In the genomic region with DNA sequence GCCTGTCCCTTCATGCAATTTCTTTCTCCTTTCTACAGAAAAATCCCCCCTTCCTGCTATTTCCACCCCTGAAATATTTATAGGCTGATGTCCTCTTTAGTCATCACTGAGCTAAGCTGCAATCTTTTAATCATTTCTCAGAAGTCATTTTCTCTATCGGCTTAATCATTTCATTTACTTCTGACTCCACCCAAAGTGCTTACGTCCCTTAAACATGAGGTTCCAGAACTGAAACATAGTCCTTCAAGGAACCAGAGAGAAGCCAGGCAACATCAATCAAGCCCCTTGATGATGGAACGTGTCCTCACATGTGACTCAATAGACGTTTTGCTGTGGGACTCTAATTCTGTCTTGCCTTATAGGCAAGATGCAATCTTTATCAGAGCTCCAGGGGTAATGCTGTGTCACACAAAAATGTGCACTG, we compare ENCODE assay signal across 1 cellular context.
TF ChIP-seq lines count a peak whose summit lies in the region.

No MANE protein-coding gene starts in this region.

TF ChIP-seq in K562, 482 proteins besides CTCF, POLR2A, EP300 and RAD21 (continued from another document and continues in another):
- TF ChIP-seq, protein P1, sequence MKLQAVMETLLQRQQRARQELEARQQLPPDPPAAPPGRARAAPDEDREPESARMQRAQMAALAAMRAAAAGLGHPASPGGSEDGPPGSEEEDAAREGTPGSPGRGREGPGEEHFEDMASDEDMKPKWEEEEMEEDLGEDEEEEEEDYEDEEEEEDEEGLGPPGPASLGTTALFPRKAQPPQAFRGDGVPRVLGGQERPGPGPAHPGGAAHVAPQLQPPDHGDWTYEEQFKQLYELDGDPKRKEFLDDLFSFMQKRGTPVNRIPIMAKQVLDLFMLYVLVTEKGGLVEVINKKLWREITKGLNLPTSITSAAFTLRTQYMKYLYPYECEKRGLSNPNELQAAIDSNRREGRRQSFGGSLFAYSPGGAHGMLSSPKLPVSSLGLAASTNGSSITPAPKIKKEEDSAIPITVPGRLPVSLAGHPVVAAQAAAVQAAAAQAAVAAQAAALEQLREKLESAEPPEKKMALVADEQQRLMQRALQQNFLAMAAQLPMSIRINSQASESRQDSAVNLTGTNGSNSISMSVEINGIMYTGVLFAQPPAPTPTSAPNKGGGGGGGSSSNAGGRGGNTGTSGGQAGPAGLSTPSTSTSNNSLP (IDR thresholded peaks at IDR 0.05; ENCODE audit: borderline replicate concordance, low read depth, low read length) = no peak
- TF ChIP-seq, protein P2, sequence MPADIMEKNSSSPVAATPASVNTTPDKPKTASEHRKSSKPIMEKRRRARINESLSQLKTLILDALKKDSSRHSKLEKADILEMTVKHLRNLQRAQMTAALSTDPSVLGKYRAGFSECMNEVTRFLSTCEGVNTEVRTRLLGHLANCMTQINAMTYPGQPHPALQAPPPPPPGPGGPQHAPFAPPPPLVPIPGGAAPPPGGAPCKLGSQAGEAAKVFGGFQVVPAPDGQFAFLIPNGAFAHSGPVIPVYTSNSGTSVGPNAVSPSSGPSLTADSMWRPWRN (IDR thresholded peaks at IDR 0.05; ENCODE audit: low read depth) = no peak
- TF ChIP-seq RHOXF2B (CRISPR knock-in tag; conservative IDR thresholded peaks at IDR 0.05) (no peak), KDM1A (IDR thresholded peaks at IDR 0.05) (no peak), CEBPG (CRISPR knock-in tag; IDR thresholded peaks at IDR 0.05) (no peak), CEBPG (tag; conservative IDR thresholded peaks at IDR 0.05 in 1 of 2, IDR thresholded peaks at IDR 0.05 in 1 of 2) (peak in 1 of 2 experiments; percentile 78; a peak in 2 of 4 replicates), MTA1 (IDR thresholded peaks at IDR 0.05; ENCODE audit: borderline replicate concordance) (no peak), FOSL1 (tag; conservative IDR thresholded peaks at IDR 0.05) (peak; percentile 62), POU5F1 (IDR thresholded peaks at IDR 0.05; ENCODE audit: borderline replicate concordance, low read depth, low read length, partially characterized antibody) (no peak), E2F3 (CRISPR knock-in tag; IDR thresholded peaks at IDR 0.05) (no peak), ZFX (CRISPR knock-in tag; IDR thresholded peaks at IDR 0.05) (no peak), RBM39 (optimal IDR thresholded peaks at IDR 0.05; ENCODE audit: low read depth, low read length) (no peak), ZNF282 (CRISPR knock-in tag; IDR thresholded peaks at IDR 0.05) (no peak), HDAC8 (tag; IDR thresholded peaks at IDR 0.05) (no peak), NFXL1 (CRISPR knock-in tag; IDR thresholded peaks at IDR 0.05) (no peak), FUS (optimal IDR thresholded peaks at IDR 0.05; ENCODE audit: low read depth, low read length) (no peak), RBFOX2 (IDR thresholded peaks at IDR 0.05; ENCODE audit: low read depth, low read length) (no peak), BHLHE40 (IDR thresholded peaks at IDR 0.05; ENCODE audit: low read length) (peak; percentile 33; the same call in 1 of the 2 replicates), NR2C2 (CRISPR knock-in tag; IDR thresholded peaks at IDR 0.05) (no peak), NR2C2 (tag; IDR thresholded peaks at IDR 0.05) (no peak), TAF7 (tag; IDR thresholded peaks at IDR 0.05) (no peak), CC2D1A (IDR thresholded peaks at IDR 0.05) (no peak), ZBTB17 (CRISPR knock-in tag; IDR thresholded peaks at IDR 0.05) (peak; percentile 81), CBX5 (IDR thresholded peaks at IDR 0.05; ENCODE audit: borderline replicate concordance, low read depth) (no peak), PHB2 (IDR thresholded peaks at IDR 0.05; ENCODE audit: low read depth) (no peak)
- TF ChIP-seq, protein P3, sequence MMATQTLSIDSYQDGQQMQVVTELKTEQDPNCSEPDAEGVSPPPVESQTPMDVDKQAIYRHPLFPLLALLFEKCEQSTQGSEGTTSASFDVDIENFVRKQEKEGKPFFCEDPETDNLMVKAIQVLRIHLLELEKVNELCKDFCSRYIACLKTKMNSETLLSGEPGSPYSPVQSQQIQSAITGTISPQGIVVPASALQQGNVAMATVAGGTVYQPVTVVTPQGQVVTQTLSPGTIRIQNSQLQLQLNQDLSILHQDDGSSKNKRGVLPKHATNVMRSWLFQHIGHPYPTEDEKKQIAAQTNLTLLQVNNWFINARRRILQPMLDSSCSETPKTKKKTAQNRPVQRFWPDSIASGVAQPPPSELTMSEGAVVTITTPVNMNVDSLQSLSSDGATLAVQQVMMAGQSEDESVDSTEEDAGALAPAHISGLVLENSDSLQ (IDR thresholded peaks at IDR 0.05) = peak; percentile 17; the same call in 1 of the 2 replicates
- TF ChIP-seq, protein P4, sequence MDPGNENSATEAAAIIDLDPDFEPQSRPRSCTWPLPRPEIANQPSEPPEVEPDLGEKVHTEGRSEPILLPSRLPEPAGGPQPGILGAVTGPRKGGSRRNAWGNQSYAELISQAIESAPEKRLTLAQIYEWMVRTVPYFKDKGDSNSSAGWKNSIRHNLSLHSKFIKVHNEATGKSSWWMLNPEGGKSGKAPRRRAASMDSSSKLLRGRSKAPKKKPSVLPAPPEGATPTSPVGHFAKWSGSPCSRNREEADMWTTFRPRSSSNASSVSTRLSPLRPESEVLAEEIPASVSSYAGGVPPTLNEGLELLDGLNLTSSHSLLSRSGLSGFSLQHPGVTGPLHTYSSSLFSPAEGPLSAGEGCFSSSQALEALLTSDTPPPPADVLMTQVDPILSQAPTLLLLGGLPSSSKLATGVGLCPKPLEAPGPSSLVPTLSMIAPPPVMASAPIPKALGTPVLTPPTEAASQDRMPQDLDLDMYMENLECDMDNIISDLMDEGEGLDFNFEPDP (CRISPR knock-in tag; IDR thresholded peaks at IDR 0.05) = no peak
- TF ChIP-seq, protein P5, sequence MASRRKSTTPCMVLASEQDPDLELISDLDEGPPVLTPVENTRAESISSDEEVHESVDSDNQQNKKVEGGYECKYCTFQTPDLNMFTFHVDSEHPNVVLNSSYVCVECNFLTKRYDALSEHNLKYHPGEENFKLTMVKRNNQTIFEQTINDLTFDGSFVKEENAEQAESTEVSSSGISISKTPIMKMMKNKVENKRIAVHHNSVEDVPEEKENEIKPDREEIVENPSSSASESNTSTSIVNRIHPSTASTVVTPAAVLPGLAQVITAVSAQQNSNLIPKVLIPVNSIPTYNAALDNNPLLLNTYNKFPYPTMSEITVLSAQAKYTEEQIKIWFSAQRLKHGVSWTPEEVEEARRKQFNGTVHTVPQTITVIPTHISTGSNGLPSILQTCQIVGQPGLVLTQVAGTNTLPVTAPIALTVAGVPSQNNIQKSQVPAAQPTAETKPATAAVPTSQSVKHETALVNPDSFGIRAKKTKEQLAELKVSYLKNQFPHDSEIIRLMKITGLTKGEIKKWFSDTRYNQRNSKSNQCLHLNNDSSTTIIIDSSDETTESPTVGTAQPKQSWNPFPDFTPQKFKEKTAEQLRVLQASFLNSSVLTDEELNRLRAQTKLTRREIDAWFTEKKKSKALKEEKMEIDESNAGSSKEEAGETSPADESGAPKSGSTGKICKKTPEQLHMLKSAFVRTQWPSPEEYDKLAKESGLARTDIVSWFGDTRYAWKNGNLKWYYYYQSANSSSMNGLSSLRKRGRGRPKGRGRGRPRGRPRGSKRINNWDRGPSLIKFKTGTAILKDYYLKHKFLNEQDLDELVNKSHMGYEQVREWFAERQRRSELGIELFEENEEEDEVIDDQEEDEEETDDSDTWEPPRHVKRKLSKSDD (conservative IDR thresholded peaks at IDR 0.05; ENCODE audit: low read length) = no peak
- TF ChIP-seq, protein P6, sequence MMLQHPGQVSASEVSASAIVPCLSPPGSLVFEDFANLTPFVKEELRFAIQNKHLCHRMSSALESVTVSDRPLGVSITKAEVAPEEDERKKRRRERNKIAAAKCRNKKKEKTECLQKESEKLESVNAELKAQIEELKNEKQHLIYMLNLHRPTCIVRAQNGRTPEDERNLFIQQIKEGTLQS (IDR thresholded peaks at IDR 0.05) = peak; percentile 20; the same call in 1 of the 2 replicates
- TF ChIP-seq, protein P6 (CRISPR knock-in tag; conservative IDR thresholded peaks at IDR 0.05) = no peak
- TF ChIP-seq, protein P7, sequence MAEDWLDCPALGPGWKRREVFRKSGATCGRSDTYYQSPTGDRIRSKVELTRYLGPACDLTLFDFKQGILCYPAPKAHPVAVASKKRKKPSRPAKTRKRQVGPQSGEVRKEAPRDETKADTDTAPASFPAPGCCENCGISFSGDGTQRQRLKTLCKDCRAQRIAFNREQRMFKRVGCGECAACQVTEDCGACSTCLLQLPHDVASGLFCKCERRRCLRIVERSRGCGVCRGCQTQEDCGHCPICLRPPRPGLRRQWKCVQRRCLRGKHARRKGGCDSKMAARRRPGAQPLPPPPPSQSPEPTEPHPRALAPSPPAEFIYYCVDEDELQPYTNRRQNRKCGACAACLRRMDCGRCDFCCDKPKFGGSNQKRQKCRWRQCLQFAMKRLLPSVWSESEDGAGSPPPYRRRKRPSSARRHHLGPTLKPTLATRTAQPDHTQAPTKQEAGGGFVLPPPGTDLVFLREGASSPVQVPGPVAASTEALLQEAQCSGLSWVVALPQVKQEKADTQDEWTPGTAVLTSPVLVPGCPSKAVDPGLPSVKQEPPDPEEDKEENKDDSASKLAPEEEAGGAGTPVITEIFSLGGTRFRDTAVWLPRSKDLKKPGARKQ (CRISPR knock-in tag; IDR thresholded peaks at IDR 0.05) = no peak
- TF ChIP-seq, protein P8, sequence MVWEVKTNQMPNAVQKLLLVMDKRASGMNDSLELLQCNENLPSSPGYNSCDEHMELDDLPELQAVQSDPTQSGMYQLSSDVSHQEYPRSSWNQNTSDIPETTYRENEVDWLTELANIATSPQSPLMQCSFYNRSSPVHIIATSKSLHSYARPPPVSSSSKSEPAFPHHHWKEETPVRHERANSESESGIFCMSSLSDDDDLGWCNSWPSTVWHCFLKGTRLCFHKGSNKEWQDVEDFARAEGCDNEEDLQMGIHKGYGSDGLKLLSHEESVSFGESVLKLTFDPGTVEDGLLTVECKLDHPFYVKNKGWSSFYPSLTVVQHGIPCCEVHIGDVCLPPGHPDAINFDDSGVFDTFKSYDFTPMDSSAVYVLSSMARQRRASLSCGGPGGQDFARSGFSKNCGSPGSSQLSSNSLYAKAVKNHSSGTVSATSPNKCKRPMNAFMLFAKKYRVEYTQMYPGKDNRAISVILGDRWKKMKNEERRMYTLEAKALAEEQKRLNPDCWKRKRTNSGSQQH (CRISPR knock-in tag; IDR thresholded peaks at IDR 0.05) = no peak
- TF ChIP-seq, protein P9, sequence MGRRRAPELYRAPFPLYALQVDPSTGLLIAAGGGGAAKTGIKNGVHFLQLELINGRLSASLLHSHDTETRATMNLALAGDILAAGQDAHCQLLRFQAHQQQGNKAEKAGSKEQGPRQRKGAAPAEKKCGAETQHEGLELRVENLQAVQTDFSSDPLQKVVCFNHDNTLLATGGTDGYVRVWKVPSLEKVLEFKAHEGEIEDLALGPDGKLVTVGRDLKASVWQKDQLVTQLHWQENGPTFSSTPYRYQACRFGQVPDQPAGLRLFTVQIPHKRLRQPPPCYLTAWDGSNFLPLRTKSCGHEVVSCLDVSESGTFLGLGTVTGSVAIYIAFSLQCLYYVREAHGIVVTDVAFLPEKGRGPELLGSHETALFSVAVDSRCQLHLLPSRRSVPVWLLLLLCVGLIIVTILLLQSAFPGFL (CRISPR knock-in tag; IDR thresholded peaks at IDR 0.05) = no peak
- TF ChIP-seq, protein P10, sequence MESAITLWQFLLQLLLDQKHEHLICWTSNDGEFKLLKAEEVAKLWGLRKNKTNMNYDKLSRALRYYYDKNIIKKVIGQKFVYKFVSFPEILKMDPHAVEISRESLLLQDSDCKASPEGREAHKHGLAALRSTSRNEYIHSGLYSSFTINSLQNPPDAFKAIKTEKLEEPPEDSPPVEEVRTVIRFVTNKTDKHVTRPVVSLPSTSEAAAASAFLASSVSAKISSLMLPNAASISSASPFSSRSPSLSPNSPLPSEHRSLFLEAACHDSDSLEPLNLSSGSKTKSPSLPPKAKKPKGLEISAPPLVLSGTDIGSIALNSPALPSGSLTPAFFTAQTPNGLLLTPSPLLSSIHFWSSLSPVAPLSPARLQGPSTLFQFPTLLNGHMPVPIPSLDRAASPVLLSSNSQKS (CRISPR knock-in tag; IDR thresholded peaks at IDR 0.05) = no peak
- TF ChIP-seq, protein P11, sequence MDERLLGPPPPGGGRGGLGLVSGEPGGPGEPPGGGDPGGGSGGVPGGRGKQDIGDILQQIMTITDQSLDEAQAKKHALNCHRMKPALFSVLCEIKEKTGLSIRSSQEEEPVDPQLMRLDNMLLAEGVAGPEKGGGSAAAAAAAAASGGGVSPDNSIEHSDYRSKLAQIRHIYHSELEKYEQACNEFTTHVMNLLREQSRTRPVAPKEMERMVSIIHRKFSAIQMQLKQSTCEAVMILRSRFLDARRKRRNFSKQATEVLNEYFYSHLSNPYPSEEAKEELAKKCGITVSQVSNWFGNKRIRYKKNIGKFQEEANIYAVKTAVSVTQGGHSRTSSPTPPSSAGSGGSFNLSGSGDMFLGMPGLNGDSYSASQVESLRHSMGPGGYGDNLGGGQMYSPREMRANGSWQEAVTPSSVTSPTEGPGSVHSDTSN (CRISPR knock-in tag; IDR thresholded peaks at IDR 0.05; ENCODE audit: low read depth) = no peak
- TF ChIP-seq, protein P11 (tag; conservative IDR thresholded peaks at IDR 0.05; ENCODE audit: low read depth) = peak; percentile 78
- TF ChIP-seq, protein P12, sequence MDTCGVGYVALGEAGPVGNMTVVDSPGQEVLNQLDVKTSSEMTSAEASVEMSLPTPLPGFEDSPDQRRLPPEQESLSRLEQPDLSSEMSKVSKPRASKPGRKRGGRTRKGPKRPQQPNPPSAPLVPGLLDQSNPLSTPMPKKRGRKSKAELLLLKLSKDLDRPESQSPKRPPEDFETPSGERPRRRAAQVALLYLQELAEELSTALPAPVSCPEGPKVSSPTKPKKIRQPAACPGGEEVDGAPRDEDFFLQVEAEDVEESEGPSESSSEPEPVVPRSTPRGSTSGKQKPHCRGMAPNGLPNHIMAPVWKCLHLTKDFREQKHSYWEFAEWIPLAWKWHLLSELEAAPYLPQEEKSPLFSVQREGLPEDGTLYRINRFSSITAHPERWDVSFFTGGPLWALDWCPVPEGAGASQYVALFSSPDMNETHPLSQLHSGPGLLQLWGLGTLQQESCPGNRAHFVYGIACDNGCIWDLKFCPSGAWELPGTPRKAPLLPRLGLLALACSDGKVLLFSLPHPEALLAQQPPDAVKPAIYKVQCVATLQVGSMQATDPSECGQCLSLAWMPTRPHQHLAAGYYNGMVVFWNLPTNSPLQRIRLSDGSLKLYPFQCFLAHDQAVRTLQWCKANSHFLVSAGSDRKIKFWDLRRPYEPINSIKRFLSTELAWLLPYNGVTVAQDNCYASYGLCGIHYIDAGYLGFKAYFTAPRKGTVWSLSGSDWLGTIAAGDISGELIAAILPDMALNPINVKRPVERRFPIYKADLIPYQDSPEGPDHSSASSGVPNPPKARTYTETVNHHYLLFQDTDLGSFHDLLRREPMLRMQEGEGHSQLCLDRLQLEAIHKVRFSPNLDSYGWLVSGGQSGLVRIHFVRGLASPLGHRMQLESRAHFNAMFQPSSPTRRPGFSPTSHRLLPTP (IDR thresholded peaks at IDR 0.05; ENCODE audit: borderline replicate concordance, extremely low read depth, insufficient read length) = no peak
